Comparison of ENCODE assay signal across 8 cellular contexts in genomic region chrX:135421537-135421931, GRCh38.
DNase-seq lines count a peak whose midpoint lies in the region; ATAC-seq lines count a peak whose summit lies in the region.

No MANE protein-coding gene starts in this region.

- DNase-seq in SIG-M5 treated with dmso at 0.1 percent for 504 hours (lab: John Stamatoyannopoulos, UW; ENCODE audit: unreplicated experiment), result peak; percentile 61
- no peak for DNase-seq in SIG-M5 (lab: John Stamatoyannopoulos, UW)
- peak; percentile 74 for DNase-seq in NCI-H2196 (lab: John Stamatoyannopoulos, UW; ENCODE audit: unreplicated experiment)
- peak; percentile 83 for DNase-seq in activated CD4-positive, CD25-positive, alpha-beta regulatory T cell treated with anti-CD3 and anti-CD28 coated beads, Interleukin-2, amount 50 U/mL, for 72 hours
- DNase-seq in cerebellar cortex (ENCODE audit: low spot score), result peak; percentile 69
- DNase-seq in kidney tubule cell (ENCODE audit: low spot score), result peak; percentile 79
- peak; percentile 58 to 79 (median 74) for DNase-seq in stimulated activated CD4-positive, alpha-beta T cell treated with anti-CD3 and anti-CD28 coated beads, Interleukin-1b, Interleukin-23, amount 100 ng/mL, for 24 hours (ENCODE audit: low read depth in 4 of 4, low spot score in 1 of 4)

- ATAC-seq in HG03066 (IDR thresholded peaks at IDR 0.05; ENCODE audit: low read depth, unreplicated experiment), result peak; percentile 94
